6 cellular contexts compared by ENCODE assay signal in the genomic region with DNA sequence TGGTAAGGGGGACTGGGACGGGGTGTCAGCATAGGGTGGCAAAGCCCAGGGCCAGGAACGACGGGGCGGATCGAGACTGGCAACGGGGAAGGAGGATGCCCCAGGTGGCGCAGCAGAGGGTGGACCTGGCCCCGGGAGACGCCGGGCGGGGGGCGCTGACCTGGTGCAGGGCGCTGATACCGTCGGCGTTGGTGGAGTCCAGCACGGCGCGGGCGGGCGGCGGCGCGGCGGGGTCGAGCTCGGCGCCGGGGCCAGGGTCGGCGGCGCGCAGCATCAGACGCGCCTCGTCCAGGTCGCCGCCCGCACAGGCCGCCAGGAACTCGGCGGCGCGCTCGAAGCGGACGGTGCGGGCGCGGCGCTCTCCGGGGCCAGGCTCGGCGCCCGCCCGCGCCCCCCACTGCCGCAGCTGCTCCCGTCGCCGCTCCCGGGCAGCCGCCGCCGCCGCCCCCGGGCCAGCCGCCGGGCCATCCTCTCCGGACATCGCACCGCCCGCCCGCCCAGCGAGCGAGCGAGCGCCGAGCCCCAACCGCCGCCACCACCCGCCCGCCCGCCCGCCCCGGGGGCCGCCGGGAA. TPM values are rescaled to one million over a fixed set of nuclear protein-coding genes. Genes with fewer than 3 reads are reported as not detected.
A peak's percentile ranks its signal among the peaks of the same experiment; 100 is the strongest.
DNase-seq lines count a peak whose midpoint lies in the region; ATAC-seq lines count a peak whose summit lies in the region.

No MANE protein-coding gene starts in this region.

- CTCF ChIA-PET in naive thymus-derived CD4-positive, alpha-beta T cell (lab: Charles Lee) = interaction anchor here (0.6 kb wide), 1 partner anchor 537 kb away, joined by 3 read pairs; no protein-coding TSS in a partner anchor

- H3K4me3 Mint-ChIP-seq in naive thymus-derived CD4-positive, alpha-beta T cell = peak overlapping the region; percentile 96 to 100 (median 98)

- no peaks in the 10 kb centered on the region for H3K27me3 ChIP-seq in naive thymus-derived CD4-positive, alpha-beta T cell (ENCODE audit: control insufficient read depth in 2 of 2, insufficient read depth in 2 of 2, low read length in 2 of 2)

- H3K27me3 Mint-ChIP-seq in naive thymus-derived CD4-positive, alpha-beta T cell = peaks cover 0 to 10% (median 0%) of the 10 kb centered on the region in 5 donors

- peaks cover 0 to 16% (median 0%) of the 10 kb centered on the region in 3 experiments for H3K36me3 ChIP-seq in naive thymus-derived CD4-positive, alpha-beta T cell (ENCODE audit: control insufficient read depth in 2 of 3, insufficient read depth in 3 of 3, low read length in 3 of 3)

- ATAC-seq in HG02642 (IDR thresholded peaks at IDR 0.05; ENCODE audit: poor library complexity, unreplicated experiment) = peak; percentile 0
- peak; percentile 22 for ATAC-seq in naive thymus-derived CD4-positive, alpha-beta T cell

- peak; percentile 16 for DNase-seq in CD1c-positive myeloid dendritic cell (ENCODE audit: extremely low spot score)
- DNase-seq in astrocyte of the hippocampus (ENCODE audit: low read depth, low spot score) = peak; percentile 55
- DNase-seq in naive thymus-derived CD4-positive, alpha-beta T cell = peak in 2 of 9 donors; percentile 17 to 27
- DNase-seq in kidney glomerular epithelial cell (lab: John Stamatoyannopoulos, UW) = no peak
- DNase-seq in NCI-H2081 (lab: John Stamatoyannopoulos, UW) = no peak

- H3K27ac ChIP-seq in naive thymus-derived CD4-positive, alpha-beta T cell (ENCODE audit: low read depth, low read length) = peak overlapping the region; percentile 74

- peaks cover 0 to 5% (median 0%) of the 10 kb centered on the region in 5 donors for H3K36me3 Mint-ChIP-seq in naive thymus-derived CD4-positive, alpha-beta T cell

- POLR2A ChIA-PET in naive thymus-derived CD4-positive, alpha-beta T cell (lab: Charles Lee) = interaction anchor here (0.6 to 1.5 kb wide), 6 partner anchors 15 to 419 kb away, joined by 3 to 9 read pairs (median 4); a partner anchor contains a TSS

- peaks cover 0 to 2% (median 0%) of the 10 kb centered on the region in 11 donors for H3K9me3 Mint-ChIP-seq in naive thymus-derived CD4-positive, alpha-beta T cell

- peaks cover 14 to 47% (median 36%) of the 10 kb centered on the region in 7 donors for H3K4me1 Mint-ChIP-seq in naive thymus-derived CD4-positive, alpha-beta T cell

- peak overlapping the region; percentile 91 to 96 (median 95) for H3K27ac Mint-ChIP-seq in naive thymus-derived CD4-positive, alpha-beta T cell

- H3K9me3 ChIP-seq in naive thymus-derived CD4-positive, alpha-beta T cell (ENCODE audit: control insufficient read depth in 2 of 3, low read length in 3 of 3) = no peaks in the 10 kb centered on the region

- H3K4me1 ChIP-seq in naive thymus-derived CD4-positive, alpha-beta T cell (ENCODE audit: control insufficient read depth in 2 of 2, insufficient read depth in 2 of 2, low read length in 2 of 2) = peaks cover 12 to 19% of the 10 kb centered on the region in 2 donors

- intact Hi-C loops in naive thymus-derived CD4-positive, alpha-beta T cell (cut with micrococcal nuclease) = loop anchor here (1.0 to 10.0 kb wide), 27 partner anchors 29 to 1014 kb away; a partner anchor contains a TSS

- H3K4me3 ChIP-seq in naive thymus-derived CD4-positive, alpha-beta T cell (ENCODE audit: low read length) = peak overlapping the region; percentile 82

RNA-seq across cellular contexts. Expression of a gene that starts 0.3 kb away (rescaled TPM):
- total RNA-seq in naive thymus-derived CD4-positive, alpha-beta T cell = 100 to 1,000 TPM; 107 to 180 (median 144) TPM
- 1 to 10 TPM; 3.8 to 6.6 TPM for polyA plus RNA-seq in naive thymus-derived CD4-positive, alpha-beta T cell

RNA-seq across cellular contexts. Expression of a gene that starts 31.9 kb away (rescaled TPM):
- total RNA-seq in naive thymus-derived CD4-positive, alpha-beta T cell = 1 to 10 TPM in 2 of 5 experiments, under 1 TPM in 1, not detected in 2; 0.63 to 5.6 (median 1.4) TPM
- not detected for polyA plus RNA-seq in naive thymus-derived CD4-positive, alpha-beta T cell

RNA-seq across cellular contexts. Expression of a gene that starts 40.4 kb away (rescaled TPM):
- not detected for total RNA-seq in naive thymus-derived CD4-positive, alpha-beta T cell
- not detected for polyA plus RNA-seq in naive thymus-derived CD4-positive, alpha-beta T cell

RNA-seq across cellular contexts. Expression of a gene that starts 41.5 kb away (rescaled TPM):
- total RNA-seq in naive thymus-derived CD4-positive, alpha-beta T cell = 1 to 10 TPM in 4 of 5 experiments, under 1 TPM in 1; 0.76 to 6.8 (median 2.0) TPM
- under 1 TPM in 1 of 2 donors, not detected in 1; 0.09 TPM for polyA plus RNA-seq in naive thymus-derived CD4-positive, alpha-beta T cell

RNA-seq across cellular contexts. Expression of a gene that starts 49.3 kb away (rescaled TPM):
- total RNA-seq in naive thymus-derived CD4-positive, alpha-beta T cell = not detected
- polyA plus RNA-seq in naive thymus-derived CD4-positive, alpha-beta T cell = not detected

Comparison
In these comparisons a context has a peak if more than half of its experiments do, and no peak if none do; other contexts are left out.
1. DNase-seq: peak in CD1c-positive myeloid dendritic cell (single experiment) and astrocyte of the hippocampus (single experiment); none in kidney glomerular epithelial cell (single experiment) and NCI-H2081 (0 of 2).